ENCODE assay signal across 27 cellular contexts in genomic region chr9:134152022-134152448, GRCh38. TPM values are rescaled to one million over a fixed set of nuclear protein-coding genes. Genes with fewer than 3 reads are reported as not detected.
"Had no signal": no experiment of that assay in that cellular context is flagged by ENCODE, and none has a peak within 500 bp of the region (broad histone marks: within the 10 kb centered on the region; RNA-seq: fewer than 3 reads in every experiment).

No MANE protein-coding gene starts in this region.

- DNase-seq: activated CD4-positive, alpha-beta T cell treated with anti-CD3 and anti-CD28 coated beads for 1 hour; activated naive CD8-positive, alpha-beta T cell treated with anti-CD3 and anti-CD28 coated beads for 36 hours; activated T-cell treated with anti-CD3 and anti-CD28 coated beads, Interleukin-2, amount 50 U/mL, for 1 hour; endodermal cell; heart right ventricle; islet precursor cell; left colon; naive thymus-derived CD4-positive, alpha-beta T cell; ovary; small intestine; stimulated activated CD4-positive, alpha-beta T cell treated with anti-CD3 and anti-CD28 coated beads, Interleukin-2, amount 100 ng/mL, for 24 hours; stomach; T-cell; T-helper 9 cell; trophoblast cell; uterus had no signal

- H3K4me1 Mint-ChIP-seq: activated naive CD8-positive, alpha-beta T cell treated with anti-CD3 and anti-CD28 coated beads for 36 hours; endodermal cell; T-cell had no signal

- H3K36me3 ChIP-seq: ovary, uterus had no signal

- H3K27me3 Mint-ChIP-seq: activated naive CD8-positive, alpha-beta T cell treated with anti-CD3 and anti-CD28 coated beads for 36 hours; activated T-helper 17 cell treated with anti-CD3 and anti-CD28 coated beads, Interleukin-2, amount 50 U/mL, for 72 hours; central memory CD8-positive, alpha-beta T cell; naive thymus-derived CD4-positive, alpha-beta T cell; T-cell had no signal

- H3K9me3 Mint-ChIP-seq: activated naive CD8-positive, alpha-beta T cell treated with anti-CD3 and anti-CD28 coated beads for 36 hours; activated T-helper 17 cell treated with anti-CD3 and anti-CD28 coated beads, Interleukin-2, amount 50 U/mL, for 72 hours; central memory CD8-positive, alpha-beta T cell; endodermal cell; naive thymus-derived CD4-positive, alpha-beta T cell; stimulated activated effector memory CD8-positive, alpha-beta T cell treated with anti-CD3 and anti-CD28 coated beads, Interleukin-12 subunit alpha, Interleukin-12 subunit beta, amount 100 ng/mL, for 72 hours; T-cell had no signal

- H3K27ac ChIP-seq: coronary artery, epithelial cell of prostate, heart right ventricle, neutrophil, ovary, stomach, uterus had no signal

- H3K4me3 Mint-ChIP-seq: activated naive CD8-positive, alpha-beta T cell treated with anti-CD3 and anti-CD28 coated beads for 36 hours; activated T-helper 17 cell treated with anti-CD3 and anti-CD28 coated beads, Interleukin-2, amount 50 U/mL, for 72 hours; central memory CD8-positive, alpha-beta T cell; endodermal cell; naive thymus-derived CD4-positive, alpha-beta T cell; stimulated activated effector memory CD8-positive, alpha-beta T cell treated with anti-CD3 and anti-CD28 coated beads, Interleukin-12 subunit alpha, Interleukin-12 subunit beta, amount 100 ng/mL, for 72 hours; T-cell had no signal

- ATAC-seq: activated T-helper 17 cell treated with anti-CD3 and anti-CD28 coated beads, Interleukin-2, amount 50 U/mL, for 72 hours; heart right ventricle; left colon; naive thymus-derived CD4-positive, alpha-beta T cell; right cardiac atrium; stimulated activated effector memory CD8-positive, alpha-beta T cell treated with anti-CD3 and anti-CD28 coated beads, Interleukin-12 subunit alpha, Interleukin-12 subunit beta, amount 100 ng/mL, for 72 hours; T-cell had no signal

- H3K4me3 ChIP-seq: breast epithelium, coronary artery, heart right ventricle, lung, ovary, stomach, uterus had no signal

- H3K27ac Mint-ChIP-seq: activated naive CD8-positive, alpha-beta T cell treated with anti-CD3 and anti-CD28 coated beads for 36 hours; activated T-helper 17 cell treated with anti-CD3 and anti-CD28 coated beads, Interleukin-2, amount 50 U/mL, for 72 hours; naive thymus-derived CD4-positive, alpha-beta T cell; stimulated activated effector memory CD8-positive, alpha-beta T cell treated with anti-CD3 and anti-CD28 coated beads, Interleukin-12 subunit alpha, Interleukin-12 subunit beta, amount 100 ng/mL, for 72 hours; T-cell had no signal

- H3K27me3 ChIP-seq: breast epithelium, heart right ventricle, neutrophil, ovary, stomach, uterus had no signal

- H3K4me1 ChIP-seq: breast epithelium, heart right ventricle, stomach, uterus had no signal

- H3K9me3 ChIP-seq: breast epithelium, heart right ventricle, neutrophil, ovary, stomach, uterus had no signal

RNA-seq across cellular contexts. Expression of gene RNU6ATAC, which starts 12.3 kb away (rescaled TPM):
- total RNA-seq: breast epithelium, fibroblast of villous mesenchyme, pulmonary artery endothelial cell, stomach had no signal
